Comparison of ENCODE assay signal across 1 cellular context in genomic region chr15:96088592-96088991, GRCh38.
TF ChIP-seq lines count a peak whose summit lies in the region.

No MANE protein-coding gene starts in this region.

TF ChIP-seq in IMR-90, 13 proteins besides CTCF, POLR2A, EP300 and RAD21 (continued from another document):
- no peak for TF ChIP-seq ELK1 (IDR thresholded peaks at IDR 0.05; ENCODE audit: borderline replicate concordance, low read depth, low read length)
- no peak for TF ChIP-seq NFE2L2 (IDR thresholded peaks at IDR 0.05; ENCODE audit: low read depth, low read length)
- no peak for TF ChIP-seq MXI1 (IDR thresholded peaks at IDR 0.05; ENCODE audit: borderline replicate concordance, low read depth, low read length)
